1 cellular context compared by ENCODE assay signal in the genomic region with DNA sequence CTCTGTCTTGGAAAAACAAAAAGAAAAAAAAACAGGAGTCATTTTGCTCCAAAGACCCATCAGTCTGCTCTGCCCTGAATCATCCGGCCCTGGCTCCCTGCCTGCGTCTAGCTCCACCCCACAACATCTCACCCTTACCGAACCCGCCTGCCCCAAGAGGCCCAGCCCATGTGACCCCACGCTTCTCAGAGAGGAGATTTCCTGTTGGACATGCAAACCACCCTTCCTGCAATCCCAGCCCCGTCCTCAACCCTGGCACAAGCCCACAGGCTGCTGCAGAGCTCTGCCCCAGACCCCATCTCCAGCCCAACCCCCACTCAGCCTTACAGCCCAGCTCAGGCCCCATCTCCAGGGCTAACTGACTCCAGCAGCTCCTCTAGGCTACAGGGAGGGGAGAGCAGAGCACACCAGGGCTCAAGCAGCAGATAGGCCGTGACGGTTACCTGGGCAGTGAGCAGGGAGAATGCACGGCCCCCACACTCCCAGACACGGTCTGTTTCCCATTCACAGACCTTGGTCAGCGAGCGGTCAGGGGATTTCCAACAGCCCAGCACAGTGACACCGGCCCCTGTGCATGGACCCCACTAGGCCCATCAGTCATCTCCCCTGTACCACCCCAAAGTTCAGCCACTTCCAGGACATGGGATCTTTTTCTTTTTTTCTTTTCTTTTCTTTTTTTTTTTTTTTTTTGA.
TF ChIP-seq lines count a peak whose summit lies in the region.

No MANE protein-coding gene starts in this region.

TF ChIP-seq in K562, 482 proteins besides CTCF, POLR2A, EP300 and RAD21 (continued from another document and continues in another):
- TF ChIP-seq, protein P1, sequence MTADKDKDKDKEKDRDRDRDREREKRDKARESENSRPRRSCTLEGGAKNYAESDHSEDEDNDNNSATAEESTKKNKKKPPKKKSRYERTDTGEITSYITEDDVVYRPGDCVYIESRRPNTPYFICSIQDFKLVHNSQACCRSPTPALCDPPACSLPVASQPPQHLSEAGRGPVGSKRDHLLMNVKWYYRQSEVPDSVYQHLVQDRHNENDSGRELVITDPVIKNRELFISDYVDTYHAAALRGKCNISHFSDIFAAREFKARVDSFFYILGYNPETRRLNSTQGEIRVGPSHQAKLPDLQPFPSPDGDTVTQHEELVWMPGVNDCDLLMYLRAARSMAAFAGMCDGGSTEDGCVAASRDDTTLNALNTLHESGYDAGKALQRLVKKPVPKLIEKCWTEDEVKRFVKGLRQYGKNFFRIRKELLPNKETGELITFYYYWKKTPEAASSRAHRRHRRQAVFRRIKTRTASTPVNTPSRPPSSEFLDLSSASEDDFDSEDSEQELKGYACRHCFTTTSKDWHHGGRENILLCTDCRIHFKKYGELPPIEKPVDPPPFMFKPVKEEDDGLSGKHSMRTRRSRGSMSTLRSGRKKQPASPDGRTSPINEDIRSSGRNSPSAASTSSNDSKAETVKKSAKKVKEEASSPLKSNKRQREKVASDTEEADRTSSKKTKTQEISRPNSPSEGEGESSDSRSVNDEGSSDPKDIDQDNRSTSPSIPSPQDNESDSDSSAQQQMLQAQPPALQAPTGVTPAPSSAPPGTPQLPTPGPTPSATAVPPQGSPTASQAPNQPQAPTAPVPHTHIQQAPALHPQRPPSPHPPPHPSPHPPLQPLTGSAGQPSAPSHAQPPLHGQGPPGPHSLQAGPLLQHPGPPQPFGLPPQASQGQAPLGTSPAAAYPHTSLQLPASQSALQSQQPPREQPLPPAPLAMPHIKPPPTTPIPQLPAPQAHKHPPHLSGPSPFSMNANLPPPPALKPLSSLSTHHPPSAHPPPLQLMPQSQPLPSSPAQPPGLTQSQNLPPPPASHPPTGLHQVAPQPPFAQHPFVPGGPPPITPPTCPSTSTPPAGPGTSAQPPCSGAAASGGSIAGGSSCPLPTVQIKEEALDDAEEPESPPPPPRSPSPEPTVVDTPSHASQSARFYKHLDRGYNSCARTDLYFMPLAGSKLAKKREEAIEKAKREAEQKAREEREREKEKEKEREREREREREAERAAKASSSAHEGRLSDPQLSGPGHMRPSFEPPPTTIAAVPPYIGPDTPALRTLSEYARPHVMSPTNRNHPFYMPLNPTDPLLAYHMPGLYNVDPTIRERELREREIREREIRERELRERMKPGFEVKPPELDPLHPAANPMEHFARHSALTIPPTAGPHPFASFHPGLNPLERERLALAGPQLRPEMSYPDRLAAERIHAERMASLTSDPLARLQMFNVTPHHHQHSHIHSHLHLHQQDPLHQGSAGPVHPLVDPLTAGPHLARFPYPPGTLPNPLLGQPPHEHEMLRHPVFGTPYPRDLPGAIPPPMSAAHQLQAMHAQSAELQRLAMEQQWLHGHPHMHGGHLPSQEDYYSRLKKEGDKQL (CRISPR knock-in tag; IDR thresholded peaks at IDR 0.05; ENCODE audit: borderline replicate concordance): no peak
- no peak for TF ChIP-seq FOXK1 (CRISPR knock-in tag; IDR thresholded peaks at IDR 0.05; ENCODE audit: borderline replicate concordance)
- TF ChIP-seq SMAD4 (CRISPR knock-in tag; conservative IDR thresholded peaks at IDR 0.05): 0 out of 2 replicates have a peak, but pooled peaks have one; percentile 24
- no peak for TF ChIP-seq ETV5 (CRISPR knock-in tag; IDR thresholded peaks at IDR 0.05; ENCODE audit: low read depth)
- TF ChIP-seq, protein P2, sequence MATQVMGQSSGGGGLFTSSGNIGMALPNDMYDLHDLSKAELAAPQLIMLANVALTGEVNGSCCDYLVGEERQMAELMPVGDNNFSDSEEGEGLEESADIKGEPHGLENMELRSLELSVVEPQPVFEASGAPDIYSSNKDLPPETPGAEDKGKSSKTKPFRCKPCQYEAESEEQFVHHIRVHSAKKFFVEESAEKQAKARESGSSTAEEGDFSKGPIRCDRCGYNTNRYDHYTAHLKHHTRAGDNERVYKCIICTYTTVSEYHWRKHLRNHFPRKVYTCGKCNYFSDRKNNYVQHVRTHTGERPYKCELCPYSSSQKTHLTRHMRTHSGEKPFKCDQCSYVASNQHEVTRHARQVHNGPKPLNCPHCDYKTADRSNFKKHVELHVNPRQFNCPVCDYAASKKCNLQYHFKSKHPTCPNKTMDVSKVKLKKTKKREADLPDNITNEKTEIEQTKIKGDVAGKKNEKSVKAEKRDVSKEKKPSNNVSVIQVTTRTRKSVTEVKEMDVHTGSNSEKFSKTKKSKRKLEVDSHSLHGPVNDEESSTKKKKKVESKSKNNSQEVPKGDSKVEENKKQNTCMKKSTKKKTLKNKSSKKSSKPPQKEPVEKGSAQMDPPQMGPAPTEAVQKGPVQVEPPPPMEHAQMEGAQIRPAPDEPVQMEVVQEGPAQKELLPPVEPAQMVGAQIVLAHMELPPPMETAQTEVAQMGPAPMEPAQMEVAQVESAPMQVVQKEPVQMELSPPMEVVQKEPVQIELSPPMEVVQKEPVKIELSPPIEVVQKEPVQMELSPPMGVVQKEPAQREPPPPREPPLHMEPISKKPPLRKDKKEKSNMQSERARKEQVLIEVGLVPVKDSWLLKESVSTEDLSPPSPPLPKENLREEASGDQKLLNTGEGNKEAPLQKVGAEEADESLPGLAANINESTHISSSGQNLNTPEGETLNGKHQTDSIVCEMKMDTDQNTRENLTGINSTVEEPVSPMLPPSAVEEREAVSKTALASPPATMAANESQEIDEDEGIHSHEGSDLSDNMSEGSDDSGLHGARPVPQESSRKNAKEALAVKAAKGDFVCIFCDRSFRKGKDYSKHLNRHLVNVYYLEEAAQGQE (CRISPR knock-in tag; IDR thresholded peaks at IDR 0.05; ENCODE audit: low read depth): no peak
- TF ChIP-seq NUFIP1 (IDR thresholded peaks at IDR 0.05; ENCODE audit: partially characterized antibody): no peak
- no peak for TF ChIP-seq BRD4 (IDR thresholded peaks at IDR 0.05)
- TF ChIP-seq ZNF384 (IDR thresholded peaks at IDR 0.05; ENCODE audit: low read depth, low read length): peak; percentile 74
- TF ChIP-seq SUPT5H (IDR thresholded peaks at IDR 0.05): 0 out of 2 replicates have a peak, but pooled peaks have one; percentile 23
- no peak for TF ChIP-seq FOXJ2 (tag; IDR thresholded peaks at IDR 0.05)
- peak; percentile 74 for TF ChIP-seq C11orf30 (IDR thresholded peaks at IDR 0.05; ENCODE audit: low read depth)
- TF ChIP-seq FUS (optimal IDR thresholded peaks at IDR 0.05; ENCODE audit: low read depth, low read length): no peak
- no peak for TF ChIP-seq ZNF75A (CRISPR knock-in tag; IDR thresholded peaks at IDR 0.05)
- peak; percentile 14 for TF ChIP-seq CCNT2 (IDR thresholded peaks at IDR 0.05; ENCODE audit: borderline replicate concordance, extremely low read depth, insufficient read length, low read depth, low read length)
- TF ChIP-seq CBFA2T3 (IDR thresholded peaks at IDR 0.05): no peak
- peak; percentile 42 for TF ChIP-seq ZNF316 (IDR thresholded peaks at IDR 0.05)
- TF ChIP-seq PYGO2 (tag; IDR thresholded peaks at IDR 0.05): no peak
- TF ChIP-seq ZSCAN29 (IDR thresholded peaks at IDR 0.05): no peak
- TF ChIP-seq, protein P3, sequence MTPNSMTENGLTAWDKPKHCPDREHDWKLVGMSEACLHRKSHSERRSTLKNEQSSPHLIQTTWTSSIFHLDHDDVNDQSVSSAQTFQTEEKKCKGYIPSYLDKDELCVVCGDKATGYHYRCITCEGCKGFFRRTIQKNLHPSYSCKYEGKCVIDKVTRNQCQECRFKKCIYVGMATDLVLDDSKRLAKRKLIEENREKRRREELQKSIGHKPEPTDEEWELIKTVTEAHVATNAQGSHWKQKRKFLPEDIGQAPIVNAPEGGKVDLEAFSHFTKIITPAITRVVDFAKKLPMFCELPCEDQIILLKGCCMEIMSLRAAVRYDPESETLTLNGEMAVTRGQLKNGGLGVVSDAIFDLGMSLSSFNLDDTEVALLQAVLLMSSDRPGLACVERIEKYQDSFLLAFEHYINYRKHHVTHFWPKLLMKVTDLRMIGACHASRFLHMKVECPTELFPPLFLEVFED (CRISPR knock-in tag; conservative IDR thresholded peaks at IDR 0.05): no peak
- TF ChIP-seq, protein P4, sequence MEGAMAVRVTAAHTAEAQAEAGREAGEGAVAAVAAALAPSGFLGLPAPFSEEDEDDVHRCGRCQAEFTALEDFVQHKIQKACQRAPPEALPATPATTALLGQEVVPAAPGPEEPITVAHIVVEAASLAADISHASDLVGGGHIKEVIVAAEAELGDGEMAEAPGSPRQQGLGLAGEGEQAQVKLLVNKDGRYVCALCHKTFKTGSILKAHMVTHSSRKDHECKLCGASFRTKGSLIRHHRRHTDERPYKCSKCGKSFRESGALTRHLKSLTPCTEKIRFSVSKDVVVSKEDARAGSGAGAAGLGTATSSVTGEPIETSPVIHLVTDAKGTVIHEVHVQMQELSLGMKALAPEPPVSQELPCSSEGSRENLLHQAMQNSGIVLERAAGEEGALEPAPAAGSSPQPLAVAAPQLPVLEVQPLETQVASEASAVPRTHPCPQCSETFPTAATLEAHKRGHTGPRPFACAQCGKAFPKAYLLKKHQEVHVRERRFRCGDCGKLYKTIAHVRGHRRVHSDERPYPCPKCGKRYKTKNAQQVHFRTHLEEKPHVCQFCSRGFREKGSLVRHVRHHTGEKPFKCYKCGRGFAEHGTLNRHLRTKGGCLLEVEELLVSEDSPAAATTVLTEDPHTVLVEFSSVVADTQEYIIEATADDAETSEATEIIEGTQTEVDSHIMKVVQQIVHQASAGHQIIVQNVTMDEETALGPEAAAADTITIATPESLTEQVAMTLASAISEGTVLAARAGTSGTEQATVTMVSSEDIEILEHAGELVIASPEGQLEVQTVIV (CRISPR knock-in tag; IDR thresholded peaks at IDR 0.05; ENCODE audit: borderline replicate concordance): no peak
- TF ChIP-seq NEUROD1 (IDR thresholded peaks at IDR 0.05; ENCODE audit: borderline replicate concordance, low read depth, low read length, partially characterized antibody): no peak
- TF ChIP-seq CTBP1 (IDR thresholded peaks at IDR 0.05; ENCODE audit: borderline replicate concordance): peak; percentile 40; the same call in 1 of the 2 replicates
- no peak for TF ChIP-seq RBM22 (IDR thresholded peaks at IDR 0.05; ENCODE audit: low read depth, low read length, poor library complexity, severe bottlenecking)
- TF ChIP-seq MCM3 (IDR thresholded peaks at IDR 0.05): no peak
- TF ChIP-seq, protein P5, sequence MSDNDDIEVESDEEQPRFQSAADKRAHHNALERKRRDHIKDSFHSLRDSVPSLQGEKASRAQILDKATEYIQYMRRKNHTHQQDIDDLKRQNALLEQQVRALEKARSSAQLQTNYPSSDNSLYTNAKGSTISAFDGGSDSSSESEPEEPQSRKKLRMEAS (CRISPR knock-in tag; IDR thresholded peaks at IDR 0.05): 0 out of 2 replicates have a peak, but pooled peaks have one; percentile 19
- TF ChIP-seq RNF2 (IDR thresholded peaks at IDR 0.05): no peak
- TF ChIP-seq, protein P6, sequence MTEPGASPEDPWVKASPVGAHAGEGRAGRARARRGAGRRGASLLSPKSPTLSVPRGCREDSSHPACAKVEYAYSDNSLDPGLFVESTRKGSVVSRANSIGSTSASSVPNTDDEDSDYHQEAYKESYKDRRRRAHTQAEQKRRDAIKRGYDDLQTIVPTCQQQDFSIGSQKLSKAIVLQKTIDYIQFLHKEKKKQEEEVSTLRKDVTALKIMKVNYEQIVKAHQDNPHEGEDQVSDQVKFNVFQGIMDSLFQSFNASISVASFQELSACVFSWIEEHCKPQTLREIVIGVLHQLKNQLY (CRISPR knock-in tag; conservative IDR thresholded peaks at IDR 0.05): no peak
- TF ChIP-seq ZNF436 (CRISPR knock-in tag; IDR thresholded peaks at IDR 0.05): no peak
- TF ChIP-seq MYNN (IDR thresholded peaks at IDR 0.05): no peak
- TF ChIP-seq MYNN (CRISPR knock-in tag; IDR thresholded peaks at IDR 0.05): no peak
- TF ChIP-seq SLC30A9 (CRISPR knock-in tag; IDR thresholded peaks at IDR 0.05): no peak
- no peak for TF ChIP-seq ZFX (CRISPR knock-in tag; IDR thresholded peaks at IDR 0.05)
- no peak for TF ChIP-seq ZNF23 (CRISPR knock-in tag; IDR thresholded peaks at IDR 0.05)
- TF ChIP-seq ZNF354B (CRISPR knock-in tag; IDR thresholded peaks at IDR 0.05): no peak
- TF ChIP-seq TEAD2 (tag; IDR thresholded peaks at IDR 0.05): no peak
- no peak for TF ChIP-seq ILF3 (IDR thresholded peaks at IDR 0.05; ENCODE audit: borderline replicate concordance)
- TF ChIP-seq, protein P7, sequence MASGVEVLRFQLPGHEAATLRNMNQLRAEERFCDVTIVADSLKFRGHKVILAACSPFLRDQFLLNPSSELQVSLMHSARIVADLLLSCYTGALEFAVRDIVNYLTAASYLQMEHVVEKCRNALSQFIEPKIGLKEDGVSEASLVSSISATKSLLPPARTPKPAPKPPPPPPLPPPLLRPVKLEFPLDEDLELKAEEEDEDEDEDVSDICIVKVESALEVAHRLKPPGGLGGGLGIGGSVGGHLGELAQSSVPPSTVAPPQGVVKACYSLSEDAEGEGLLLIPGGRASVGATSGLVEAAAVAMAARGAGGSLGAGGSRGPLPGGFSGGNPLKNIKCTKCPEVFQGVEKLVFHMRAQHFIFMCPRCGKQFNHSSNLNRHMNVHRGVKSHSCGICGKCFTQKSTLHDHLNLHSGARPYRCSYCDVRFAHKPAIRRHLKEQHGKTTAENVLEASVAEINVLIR (CRISPR knock-in tag; IDR thresholded peaks at IDR 0.05): no peak
- no peak for TF ChIP-seq ARHGAP35 (IDR thresholded peaks at IDR 0.05; ENCODE audit: partially characterized antibody)
- TF ChIP-seq, protein P8, sequence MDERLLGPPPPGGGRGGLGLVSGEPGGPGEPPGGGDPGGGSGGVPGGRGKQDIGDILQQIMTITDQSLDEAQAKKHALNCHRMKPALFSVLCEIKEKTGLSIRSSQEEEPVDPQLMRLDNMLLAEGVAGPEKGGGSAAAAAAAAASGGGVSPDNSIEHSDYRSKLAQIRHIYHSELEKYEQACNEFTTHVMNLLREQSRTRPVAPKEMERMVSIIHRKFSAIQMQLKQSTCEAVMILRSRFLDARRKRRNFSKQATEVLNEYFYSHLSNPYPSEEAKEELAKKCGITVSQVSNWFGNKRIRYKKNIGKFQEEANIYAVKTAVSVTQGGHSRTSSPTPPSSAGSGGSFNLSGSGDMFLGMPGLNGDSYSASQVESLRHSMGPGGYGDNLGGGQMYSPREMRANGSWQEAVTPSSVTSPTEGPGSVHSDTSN (CRISPR knock-in tag; IDR thresholded peaks at IDR 0.05; ENCODE audit: low read depth): no peak
- TF ChIP-seq, protein P8 (tag; conservative IDR thresholded peaks at IDR 0.05; ENCODE audit: low read depth): no peak; the same call in 1 of the 2 replicates
- peak; percentile 97 for TF ChIP-seq HDGF (IDR thresholded peaks at IDR 0.05)
- TF ChIP-seq BACH1 (tag; IDR thresholded peaks at IDR 0.05): no peak
- no peak for TF ChIP-seq ZNF507 (tag; conservative IDR thresholded peaks at IDR 0.05)
- peak; percentile 81 for TF ChIP-seq RAD51 (IDR thresholded peaks at IDR 0.05; ENCODE audit: borderline replicate concordance, low read depth)
- TF ChIP-seq, protein P9, sequence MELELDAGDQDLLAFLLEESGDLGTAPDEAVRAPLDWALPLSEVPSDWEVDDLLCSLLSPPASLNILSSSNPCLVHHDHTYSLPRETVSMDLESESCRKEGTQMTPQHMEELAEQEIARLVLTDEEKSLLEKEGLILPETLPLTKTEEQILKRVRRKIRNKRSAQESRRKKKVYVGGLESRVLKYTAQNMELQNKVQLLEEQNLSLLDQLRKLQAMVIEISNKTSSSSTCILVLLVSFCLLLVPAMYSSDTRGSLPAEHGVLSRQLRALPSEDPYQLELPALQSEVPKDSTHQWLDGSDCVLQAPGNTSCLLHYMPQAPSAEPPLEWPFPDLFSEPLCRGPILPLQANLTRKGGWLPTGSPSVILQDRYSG (tag; conservative IDR thresholded peaks at IDR 0.05; ENCODE audit: low read depth): no peak
- no peak for TF ChIP-seq ZNF561 (CRISPR knock-in tag; conservative IDR thresholded peaks at IDR 0.05)
